ENCODE assay signal across 12 cellular contexts in the genomic region with DNA sequence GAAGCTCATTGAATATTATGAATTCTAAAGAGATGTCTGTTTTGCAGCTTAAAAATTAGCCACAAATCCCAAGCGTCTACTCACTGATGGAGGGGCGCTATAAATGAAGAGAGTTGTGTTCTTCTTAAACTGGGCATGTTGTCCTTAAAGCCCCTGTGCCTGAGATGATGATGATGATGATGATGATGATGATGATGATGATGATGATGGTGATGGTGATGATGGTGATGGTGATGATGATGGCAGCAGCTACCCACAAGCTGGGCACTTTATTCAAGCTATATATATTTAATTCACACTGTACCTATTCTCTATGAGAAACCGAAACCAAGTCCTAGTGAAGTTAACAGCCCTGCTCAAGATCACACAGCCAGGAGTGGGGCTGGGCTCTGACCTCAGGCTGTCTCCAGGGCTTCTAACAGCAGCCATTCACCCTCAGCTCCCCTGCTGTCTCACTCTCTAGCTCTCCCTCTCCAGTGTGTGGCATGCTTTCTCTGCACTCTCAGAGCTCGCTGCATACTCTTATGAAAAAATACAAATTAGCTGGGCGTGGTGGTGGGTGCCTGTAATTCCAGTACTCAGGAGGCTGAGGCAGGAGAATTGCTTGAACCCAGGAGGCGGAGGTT.
A peak's percentile ranks its signal among the peaks of the same experiment; 100 is the strongest.
DNase-seq lines count a peak whose midpoint lies in the region; ATAC-seq and TF ChIP-seq lines count a peak whose summit lies in the region.
"Had no signal": no experiment of that assay in that cellular context is flagged by ENCODE, and none has a peak within 500 bp of the region (broad histone marks: within the 10 kb centered on the region; RNA-seq: fewer than 3 reads in every experiment).

No MANE protein-coding gene starts in this region.

- H3K4me3 ChIP-seq in H7 (ENCODE audit: insufficient read depth, low read depth, low read length) (no peak overlapping the region), SJCRH30 (peak overlapping the region; percentile 18), left lung (no peak overlapping the region), ovary (no peak overlapping the region)
- H3K4me3 ChIP-seq in effector memory CD4-positive, alpha-beta T cell (ENCODE audit: insufficient read depth, low read depth, low read length, poor library complexity, severe bottlenecking): no peak overlapping the region
- H3K4me3 ChIP-seq: SJSA1 had no signal

- ATAC-seq in left lung (peak; percentile 69), Right ventricle myocardium superior (ENCODE audit: poor library complexity) (no peak), HG03280 (IDR thresholded peaks at IDR 0.05; ENCODE audit: unreplicated experiment) (no peak)

- TF ChIP-seq POLR2A in ovary (IDR thresholded peaks at IDR 0.05): no peak

- H3K4me1 ChIP-seq in SJCRH30 (peaks cover 56% of the 10 kb centered on the region), left lung (no peaks in the 10 kb centered on the region), ovary (ENCODE audit: insufficient read depth) (no peaks in the 10 kb centered on the region)
- H3K4me1 ChIP-seq in effector memory CD4-positive, alpha-beta T cell (ENCODE audit: control insufficient read depth, insufficient read depth, low read length, poor library complexity, severe bottlenecking): no peaks in the 10 kb centered on the region

- H3K36me3 ChIP-seq in H7 (replicated peaks; ENCODE audit: control insufficient read depth, insufficient read depth, low read length) (no peaks in the 10 kb centered on the region), SJCRH30 (no peaks in the 10 kb centered on the region), left lung (no peaks in the 10 kb centered on the region), ovary (no peaks in the 10 kb centered on the region)
- H3K36me3 ChIP-seq in effector memory CD4-positive, alpha-beta T cell (ENCODE audit: control insufficient read depth, insufficient read depth, low read length): no peaks in the 10 kb centered on the region
- H3K36me3 ChIP-seq: SJSA1 had no signal

- H3K27me3 ChIP-seq in H7 (ENCODE audit: control insufficient read depth, insufficient read depth, low read length): no peaks in the 10 kb centered on the region
- H3K27me3 ChIP-seq in SJCRH30: no peaks in the 10 kb centered on the region
- H3K27me3 ChIP-seq in left lung: peaks cover 0 to 5% of the 10 kb centered on the region in 2 donors
- H3K27me3 ChIP-seq in effector memory CD4-positive, alpha-beta T cell (replicated peaks; ENCODE audit: control insufficient read depth, insufficient read depth, low read length, poor library complexity, severe bottlenecking): no peaks in the 10 kb centered on the region
- no peaks in the 10 kb centered on the region for H3K27me3 ChIP-seq in ovary
- H3K27me3 ChIP-seq: SJSA1 had no signal

- H3K9me3 ChIP-seq in SJCRH30 (replicated peaks) (no peaks in the 10 kb centered on the region), left lung (no peaks in the 10 kb centered on the region), ovary (no peaks in the 10 kb centered on the region)
- no peaks in the 10 kb centered on the region for H3K9me3 ChIP-seq in effector memory CD4-positive, alpha-beta T cell (ENCODE audit: control insufficient read depth, low read length)
- H3K9me3 ChIP-seq: SJSA1 had no signal

- intact Hi-C loops in left lung (cut with DNase I) (no loop called here), Right ventricle myocardium superior (cut with DNase I) (no loop called here), ovary (cut with DNase I) (no loop called here)

- no peak for TF ChIP-seq CTCF in left lung (IDR thresholded peaks at IDR 0.05)
- no peak for TF ChIP-seq CTCF in ovary (IDR thresholded peaks at IDR 0.05)

- DNase-seq in COLO668 (lab: John Stamatoyannopoulos, UW; ENCODE audit: unreplicated experiment): peak; percentile 25
- peak; percentile 39 for DNase-seq in H7
- peak; percentile 36 to 60 for DNase-seq in SJCRH30
- DNase-seq in left lung: no peak
- DNase-seq in Right ventricle myocardium superior: no peak
- no peak for DNase-seq in effector memory CD4-positive, alpha-beta T cell
- no peak for DNase-seq in ovary
- DNase-seq: amygdala, DMS53, small intestine had no signal

- H3K27ac ChIP-seq in SJCRH30 (peak overlapping the region; percentile 69), left lung (no peak overlapping the region), ovary (no peak overlapping the region)
- no peak overlapping the region for H3K27ac ChIP-seq in effector memory CD4-positive, alpha-beta T cell (ENCODE audit: insufficient read depth, low read length, poor library complexity, severe bottlenecking)
- H3K27ac ChIP-seq: SJSA1 had no signal

- TF ChIP-seq EP300 in ovary (IDR thresholded peaks at IDR 0.05): no peak

- WGBS in ovary, 3 donors: 91 to 99% (median 92%) methylated on average over 6 of the region's 6 CpGs

Comparison
In these comparisons a context has a peak if more than half of its experiments do, and no peak if none do; other contexts are left out.
1. DNase-seq: peak in COLO668 (single experiment), H7 (single experiment) and SJCRH30 (2 of 2); none in left lung (0 of 2), Right ventricle myocardium superior (single experiment), effector memory CD4-positive, alpha-beta T cell (0 of 3) and ovary (0 of 5).